ENCODE assay signal across 23 cellular contexts in the genomic region with DNA sequence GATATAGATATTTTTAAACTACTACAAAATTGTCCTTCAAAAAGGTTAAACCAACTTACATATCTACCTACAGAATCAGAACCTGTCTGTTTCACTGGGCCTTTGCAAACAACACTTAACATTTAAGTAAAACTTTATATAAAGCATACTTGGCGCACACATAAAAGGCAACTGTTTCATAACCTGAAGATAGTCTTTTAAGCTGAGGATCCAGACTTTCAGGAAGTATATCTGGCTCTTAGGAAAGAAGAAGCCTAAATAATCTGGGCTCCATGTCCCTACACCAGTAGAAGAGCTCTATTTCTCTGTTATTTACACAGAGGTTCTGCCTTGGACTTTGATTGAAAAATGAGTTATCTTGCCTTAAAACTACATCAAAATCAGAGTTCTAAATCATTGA.
"Had no signal": no experiment of that assay in that cellular context is flagged by ENCODE, and none has a peak within 500 bp of the region (broad histone marks: within the 10 kb centered on the region; RNA-seq: fewer than 3 reads in every experiment).

No MANE protein-coding gene starts in this region.

- H3K9me3 Mint-ChIP-seq: dendritic cell treated with granulocyte-macrophage colony-stimulating factor and Interleukin-4, amounts not matched to agents 40 ng/mL and 50 ng/mL, for 4 days; effector memory CD8-positive, alpha-beta T cell; endodermal cell; naive thymus-derived CD4-positive, alpha-beta T cell; natural killer cell had no signal

- H3K4me1 ChIP-seq: esophagus squamous epithelium had no signal

- H3K27me3 Mint-ChIP-seq: dendritic cell treated with granulocyte-macrophage colony-stimulating factor and Interleukin-4, amounts not matched to agents 40 ng/mL and 50 ng/mL, for 4 days; effector memory CD8-positive, alpha-beta T cell; naive thymus-derived CD4-positive, alpha-beta T cell had no signal

- H3K4me3 Mint-ChIP-seq: dendritic cell treated with granulocyte-macrophage colony-stimulating factor and Interleukin-4, amounts not matched to agents 40 ng/mL and 50 ng/mL, for 4 days; effector memory CD8-positive, alpha-beta T cell; endodermal cell; naive thymus-derived CD4-positive, alpha-beta T cell; natural killer cell had no signal

- ATAC-seq: effector memory CD8-positive, alpha-beta T cell; esophagus mucosa; gastrocnemius medialis; heart right ventricle; left cardiac atrium; left lung; left ventricle myocardium superior; lower lobe of right lung; naive thymus-derived CD4-positive, alpha-beta T cell; natural killer cell had no signal

- H3K36me3 Mint-ChIP-seq: natural killer cell had no signal

- H3K4me3 ChIP-seq: esophagus squamous epithelium, gastrocnemius medialis, heart right ventricle, left lung, lower lobe of right lung had no signal

- H3K27me3 ChIP-seq: esophagus squamous epithelium, gastrocnemius medialis, heart right ventricle, left lung had no signal

- H3K9me3 ChIP-seq: esophagus squamous epithelium, gastrocnemius medialis, heart right ventricle, left lung, lower lobe of right lung had no signal

- DNase-seq: cortex of kidney; effector CD8-positive, alpha-beta T cell; effector memory CD8-positive, alpha-beta T cell; endodermal cell; erythroblast; esophagus squamous epithelium; foreskin fibroblast; foreskin melanocyte; gastrocnemius medialis; glutamatergic neuron; head of caudate nucleus; heart right ventricle; hippocampal formation; left cardiac atrium; left lung; left ventricle myocardium superior; lower lobe of right lung; mesendoderm; midbrain; naive thymus-derived CD4-positive, alpha-beta T cell; natural killer cell had no signal

- H3K27ac Mint-ChIP-seq: dendritic cell treated with granulocyte-macrophage colony-stimulating factor and Interleukin-4, amounts not matched to agents 40 ng/mL and 50 ng/mL, for 4 days; endodermal cell; naive thymus-derived CD4-positive, alpha-beta T cell; natural killer cell had no signal

- H3K4me1 Mint-ChIP-seq: endodermal cell, natural killer cell had no signal
